ENCODE assay signal across 1 cellular context in genomic region chr6:41053056-41053455, GRCh38.
TF ChIP-seq lines count a peak whose summit lies in the region.

Gene APOBEC2 (plus strand): TSS chr6:41053202. CDS start chr6:41053348, 146 bp downstream.

TF ChIP-seq in K562, 482 proteins besides CTCF, POLR2A, EP300 and RAD21:
- TF ChIP-seq PKNOX1 (IDR thresholded peaks at IDR 0.05) (peak; percentile 45; the same call in 1 of the 2 replicates), ZNF695 (CRISPR knock-in tag; IDR thresholded peaks at IDR 0.05) (no peak), POLR2G (IDR thresholded peaks at IDR 0.05; ENCODE audit: low read depth, low read length) (0 out of 2 replicates have a peak, but pooled peaks have one; percentile 26)
